ENCODE assay signal across 2 cellular contexts in genomic region chr4:60683357-60683756, GRCh38.
TF ChIP-seq lines count a peak whose summit lies in the region.

No MANE protein-coding gene starts in this region.

TF ChIP-seq in SK-N-SH treated with all-trans-retinoic acid at 6 μM for 48 hours, 23 proteins besides CTCF, POLR2A, EP300 and RAD21 (continued from another document):
- no peak for TF ChIP-seq CSRNP3 (CRISPR knock-in tag; IDR thresholded peaks at IDR 0.05)

TF ChIP-seq in WTC11, 78 proteins besides CTCF, POLR2A, EP300 and RAD21 (continued from another document):
- TF ChIP-seq PRDM15 (CRISPR knock-in tag; IDR thresholded peaks at IDR 0.05) (no peak), SMAD3 (CRISPR knock-in tag; IDR thresholded peaks at IDR 0.05; ENCODE audit: borderline replicate concordance) (no peak), FOXJ3 (CRISPR knock-in tag; IDR thresholded peaks at IDR 0.05; ENCODE audit: borderline replicate concordance) (no peak), ERG (CRISPR knock-in tag; IDR thresholded peaks at IDR 0.05) (no peak)
TF ChIP-seq in WTC11: peak in this region for 0.
